Comparison of ENCODE assay signal across 1 cellular context in the genomic region with DNA sequence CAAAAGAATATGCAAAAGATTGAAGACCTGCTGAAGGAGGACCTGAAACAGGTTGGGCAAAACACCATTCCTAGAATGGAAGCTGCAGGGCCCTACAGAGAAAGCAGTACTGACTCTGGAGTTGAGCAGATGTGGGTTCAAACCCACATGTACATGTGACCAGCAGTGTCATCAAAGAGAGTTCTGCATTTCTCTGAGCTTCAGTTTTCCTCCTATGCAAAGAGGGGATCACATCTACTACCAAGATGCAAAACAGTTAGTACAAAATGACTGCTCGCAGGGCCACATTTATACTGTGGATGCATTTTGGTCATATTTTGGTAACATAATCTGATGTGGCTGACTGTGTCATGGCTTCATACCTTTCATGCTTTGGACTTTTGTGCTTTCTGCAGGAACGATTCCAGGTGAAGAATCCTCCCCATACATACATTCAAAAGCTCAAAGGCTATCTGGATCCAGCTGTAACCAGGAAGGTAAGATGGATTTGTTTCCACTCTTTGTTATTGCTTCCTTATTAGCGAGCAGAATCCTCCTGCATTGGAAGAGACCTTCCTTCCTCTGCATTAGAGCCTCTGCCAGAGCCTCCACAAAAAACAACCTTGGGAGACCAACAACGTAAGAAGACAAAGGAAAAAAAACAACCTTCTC.
TF ChIP-seq lines count a peak whose summit lies in the region.

No MANE protein-coding gene starts in this region.

TF ChIP-seq in IMR-90, 13 proteins besides CTCF, POLR2A, EP300 and RAD21 (continued from another document):
- TF ChIP-seq, protein P1, sequence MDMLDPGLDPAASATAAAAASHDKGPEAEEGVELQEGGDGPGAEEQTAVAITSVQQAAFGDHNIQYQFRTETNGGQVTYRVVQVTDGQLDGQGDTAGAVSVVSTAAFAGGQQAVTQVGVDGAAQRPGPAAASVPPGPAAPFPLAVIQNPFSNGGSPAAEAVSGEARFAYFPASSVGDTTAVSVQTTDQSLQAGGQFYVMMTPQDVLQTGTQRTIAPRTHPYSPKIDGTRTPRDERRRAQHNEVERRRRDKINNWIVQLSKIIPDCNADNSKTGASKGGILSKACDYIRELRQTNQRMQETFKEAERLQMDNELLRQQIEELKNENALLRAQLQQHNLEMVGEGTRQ (IDR thresholded peaks at IDR 0.05; ENCODE audit: low read depth, low read length): no peak
- TF ChIP-seq, protein P2, sequence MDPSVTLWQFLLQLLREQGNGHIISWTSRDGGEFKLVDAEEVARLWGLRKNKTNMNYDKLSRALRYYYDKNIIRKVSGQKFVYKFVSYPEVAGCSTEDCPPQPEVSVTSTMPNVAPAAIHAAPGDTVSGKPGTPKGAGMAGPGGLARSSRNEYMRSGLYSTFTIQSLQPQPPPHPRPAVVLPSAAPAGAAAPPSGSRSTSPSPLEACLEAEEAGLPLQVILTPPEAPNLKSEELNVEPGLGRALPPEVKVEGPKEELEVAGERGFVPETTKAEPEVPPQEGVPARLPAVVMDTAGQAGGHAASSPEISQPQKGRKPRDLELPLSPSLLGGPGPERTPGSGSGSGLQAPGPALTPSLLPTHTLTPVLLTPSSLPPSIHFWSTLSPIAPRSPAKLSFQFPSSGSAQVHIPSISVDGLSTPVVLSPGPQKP (IDR thresholded peaks at IDR 0.05; ENCODE audit: borderline replicate concordance, low read depth, low read length): no peak
- TF ChIP-seq CHD1 (IDR thresholded peaks at IDR 0.05; ENCODE audit: low read depth, low read length): no peak
- TF ChIP-seq CEBPB (IDR thresholded peaks at IDR 0.05; ENCODE audit: low read depth, low read length): no peak
- TF ChIP-seq FOS (IDR thresholded peaks at IDR 0.05; ENCODE audit: low read depth, low read length): no peak
- no peak for TF ChIP-seq SMC3 (IDR thresholded peaks at IDR 0.05; ENCODE audit: low read depth, low read length)
- no peak for TF ChIP-seq RCOR1 (IDR thresholded peaks at IDR 0.05; ENCODE audit: insufficient replicate concordance, low read length)
- no peak for TF ChIP-seq MAFK (IDR thresholded peaks at IDR 0.05; ENCODE audit: low read depth, low read length)
- no peak for TF ChIP-seq MXI1 (IDR thresholded peaks at IDR 0.05; ENCODE audit: borderline replicate concordance, low read depth, low read length)
